Comparison of ENCODE assay signal across 1 cellular context in the genomic region with DNA sequence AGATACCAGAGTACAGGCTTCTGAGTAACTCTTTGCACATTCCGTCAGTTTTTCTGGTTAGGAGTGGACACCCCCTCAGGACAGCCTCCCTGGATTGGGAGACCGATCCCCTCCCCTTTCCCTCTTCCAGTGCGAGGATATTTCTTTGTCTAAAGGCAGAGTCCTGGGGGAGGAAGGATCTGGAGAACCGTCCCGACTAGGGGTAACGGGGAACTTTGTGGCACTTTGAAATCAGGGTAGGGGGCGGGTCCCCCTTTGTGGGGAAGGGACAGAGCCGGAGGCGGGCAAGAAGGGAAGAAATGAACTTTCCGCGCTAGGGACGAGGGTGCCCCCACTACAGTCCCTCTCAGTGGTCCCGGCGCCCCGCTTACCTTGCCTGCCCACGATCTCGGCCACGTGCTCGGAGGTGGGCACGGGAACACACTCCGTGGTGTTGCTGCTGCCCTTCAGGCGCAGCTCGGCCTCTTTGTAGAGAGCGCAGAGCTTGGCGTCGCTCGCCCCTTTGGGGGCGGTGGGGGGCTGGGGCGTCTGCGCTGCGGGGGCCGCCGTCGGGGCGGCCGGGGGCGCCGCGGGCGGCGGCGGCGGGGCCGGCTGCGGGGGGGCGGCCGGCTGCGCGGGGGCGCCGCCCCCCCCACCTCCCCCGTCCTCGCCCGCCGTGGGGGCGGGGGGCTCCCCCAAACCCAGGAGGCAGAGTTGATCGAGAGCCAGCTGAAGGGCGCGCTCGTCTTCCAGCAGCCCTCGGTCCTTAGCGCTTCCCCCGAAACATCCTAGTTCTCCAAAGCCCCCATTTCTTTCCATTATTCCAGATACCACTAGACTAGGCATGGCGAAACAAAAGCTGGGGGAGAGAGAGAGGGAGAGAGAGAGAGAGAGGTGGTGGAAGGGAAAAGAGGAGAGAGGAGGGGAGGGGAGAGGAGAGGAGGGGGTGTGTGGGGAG.
TF ChIP-seq lines count a peak whose summit lies in the region.

No MANE protein-coding gene starts in this region.

TF ChIP-seq in WTC11, 78 proteins besides CTCF, POLR2A, EP300 and RAD21 (continued from another document):
- TF ChIP-seq, protein P1, sequence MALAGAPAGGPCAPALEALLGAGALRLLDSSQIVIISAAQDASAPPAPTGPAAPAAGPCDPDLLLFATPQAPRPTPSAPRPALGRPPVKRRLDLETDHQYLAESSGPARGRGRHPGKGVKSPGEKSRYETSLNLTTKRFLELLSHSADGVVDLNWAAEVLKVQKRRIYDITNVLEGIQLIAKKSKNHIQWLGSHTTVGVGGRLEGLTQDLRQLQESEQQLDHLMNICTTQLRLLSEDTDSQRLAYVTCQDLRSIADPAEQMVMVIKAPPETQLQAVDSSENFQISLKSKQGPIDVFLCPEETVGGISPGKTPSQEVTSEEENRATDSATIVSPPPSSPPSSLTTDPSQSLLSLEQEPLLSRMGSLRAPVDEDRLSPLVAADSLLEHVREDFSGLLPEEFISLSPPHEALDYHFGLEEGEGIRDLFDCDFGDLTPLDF (CRISPR knock-in tag; IDR thresholded peaks at IDR 0.05) = 0 out of 2 replicates have a peak, but pooled peaks have one; percentile 35
- TF ChIP-seq JUN (CRISPR knock-in tag; IDR thresholded peaks at IDR 0.05) = no peak
- TF ChIP-seq ZNF423 (CRISPR knock-in tag; IDR thresholded peaks at IDR 0.05) = no peak
- no peak for TF ChIP-seq IRF2 (CRISPR knock-in tag; IDR thresholded peaks at IDR 0.05; ENCODE audit: borderline replicate concordance, low read depth)
- no peak for TF ChIP-seq ATF1 (CRISPR knock-in tag; IDR thresholded peaks at IDR 0.05)
- TF ChIP-seq, protein P2, sequence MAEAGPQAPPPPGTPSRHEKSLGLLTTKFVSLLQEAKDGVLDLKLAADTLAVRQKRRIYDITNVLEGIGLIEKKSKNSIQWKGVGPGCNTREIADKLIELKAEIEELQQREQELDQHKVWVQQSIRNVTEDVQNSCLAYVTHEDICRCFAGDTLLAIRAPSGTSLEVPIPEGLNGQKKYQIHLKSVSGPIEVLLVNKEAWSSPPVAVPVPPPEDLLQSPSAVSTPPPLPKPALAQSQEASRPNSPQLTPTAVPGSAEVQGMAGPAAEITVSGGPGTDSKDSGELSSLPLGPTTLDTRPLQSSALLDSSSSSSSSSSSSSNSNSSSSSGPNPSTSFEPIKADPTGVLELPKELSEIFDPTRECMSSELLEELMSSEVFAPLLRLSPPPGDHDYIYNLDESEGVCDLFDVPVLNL (CRISPR knock-in tag; IDR thresholded peaks at IDR 0.05; ENCODE audit: borderline replicate concordance, low read depth) = no peak
- TF ChIP-seq TP53 (CRISPR knock-in tag; IDR thresholded peaks at IDR 0.05) = no peak
- TF ChIP-seq, protein P3, sequence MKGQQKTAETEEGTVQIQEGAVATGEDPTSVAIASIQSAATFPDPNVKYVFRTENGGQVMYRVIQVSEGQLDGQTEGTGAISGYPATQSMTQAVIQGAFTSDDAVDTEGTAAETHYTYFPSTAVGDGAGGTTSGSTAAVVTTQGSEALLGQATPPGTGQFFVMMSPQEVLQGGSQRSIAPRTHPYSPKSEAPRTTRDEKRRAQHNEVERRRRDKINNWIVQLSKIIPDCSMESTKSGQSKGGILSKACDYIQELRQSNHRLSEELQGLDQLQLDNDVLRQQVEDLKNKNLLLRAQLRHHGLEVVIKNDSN (CRISPR knock-in tag; IDR thresholded peaks at IDR 0.05) = 0 out of 2 replicates have a peak, but pooled peaks have one; percentile 12
- TF ChIP-seq CBFB (CRISPR knock-in tag; IDR thresholded peaks at IDR 0.05; ENCODE audit: low read depth) = no peak
